In genomic region chr2:137938204-137938603, GRCh38 we compare ENCODE assay signal across 23 cellular contexts. TPM values are rescaled to one million over a fixed set of nuclear protein-coding genes. Genes with fewer than 3 reads are reported as not detected.
DNase-seq lines count a peak whose midpoint lies in the region; ATAC-seq, FAIRE-seq and TF ChIP-seq lines count a peak whose summit lies in the region.
"Had no signal": no experiment of that assay in that cellular context is flagged by ENCODE, and none has a peak within 500 bp of the region (broad histone marks: within the 10 kb centered on the region; RNA-seq: fewer than 3 reads in every experiment).

No MANE protein-coding gene starts in this region.

- peak; percentile 6 for FAIRE-seq in D721Med (lab: Jason Lieb, UNC)
- FAIRE-seq in pancreas (lab: Jason Lieb, UNC) = no peak
- FAIRE-seq: H1 had no signal

- no peak for DNase-seq in D721Med (ENCODE audit: insufficient read length, low spot score)
- peak; percentile 55 for DNase-seq in M059J (ENCODE audit: low read depth)
- peak; percentile 67 to 83 for DNase-seq in cardiac fibroblast (ENCODE audit: low read depth in 2 of 2)
- DNase-seq in Right ventricle myocardium superior = no peak
- no peak for DNase-seq in pancreas
- DNase-seq: activated CD4-positive, CD25-positive, alpha-beta regulatory T cell treated with anti-CD3 and anti-CD28 coated beads, Interleukin-2, amount 50 U/mL, for 72 hours; activated CD8-positive, alpha-beta memory T cell treated with anti-CD3 and anti-CD28 coated beads for 24 hours; activated T-cell treated with anti-CD3 and anti-CD28 coated beads, Interleukin-2, amount 50 U/mL, for 72 hours; CD8-positive, alpha-beta memory T cell; head of caudate nucleus; NCI-H1694 treated with DMSO at 0.1 percent for 48 hours; NCI-H510A treated with DMSO at 0.1 percent for 48 hours; RPMI8226; stimulated activated CD4-positive, alpha-beta T cell treated with anti-CD3 and anti-CD28 coated beads, Interleukin-1b, Interleukin-23, amount 100 ng/mL, for 48 hours; stimulated activated naive CD8-positive, alpha-beta T cell treated with anti-CD3 and anti-CD28 coated beads, Interleukin-15, Interleukin-2, amounts not matched to agents 100 U/mL and 50 U/mL, for 24 hours had no signal

- H3K4me3 ChIP-seq in cardiac fibroblast (replicated peaks in 1 of 2; ENCODE audit: low read depth in 2 of 2, low read length in 2 of 2) (no peak overlapping the region), liver (ENCODE audit: low read depth in 1 of 3, low read length in 3 of 3) (no peak overlapping the region), pancreas (no peak overlapping the region)
- H3K4me3 ChIP-seq: cardiac muscle cell, lung, tibial nerve had no signal

- ATAC-seq in GM19395 (IDR thresholded peaks at IDR 0.05; ENCODE audit: unreplicated experiment) (no peak), Right ventricle myocardium superior (ENCODE audit: poor library complexity) (no peak), pancreas (no peak), GM19452 (IDR thresholded peaks at IDR 0.05; ENCODE audit: unreplicated experiment) (no peak)
- ATAC-seq: activated T-cell treated with anti-CD3 and anti-CD28 coated beads, Interleukin-2, amount 50 U/mL, for 72 hours; stimulated activated naive CD8-positive, alpha-beta T cell treated with anti-CD3 and anti-CD28 coated beads, Interleukin-15, Interleukin-2, amounts not matched to agents 100 U/mL and 50 U/mL, for 24 hours had no signal

- 57% methylated on average over 4 of the region's 4 CpGs for WGBS in liver
- WGBS in pancreas, 2 donors = 66 to 72% methylated on average over 4 of the region's 4 CpGs

- no peak overlapping the region for H3K9ac ChIP-seq in liver (ENCODE audit: low read depth in 1 of 2, low read length in 2 of 2)

- H3K9me3 ChIP-seq in liver (ENCODE audit: control insufficient read depth in 4 of 4, low read length in 3 of 4) = no peaks in the 10 kb centered on the region
- H3K9me3 ChIP-seq in pancreas = no peaks in the 10 kb centered on the region
- H3K9me3 ChIP-seq: tibial nerve had no signal

- H3K36me3 ChIP-seq in liver (ENCODE audit: control insufficient read depth in 4 of 4, insufficient read depth in 3 of 4, low read depth in 1 of 4, low read length in 3 of 4) (peaks cover 0 to 3% (median 0%) of the 10 kb centered on the region in 4 donors), pancreas (no peaks in the 10 kb centered on the region)
- H3K36me3 ChIP-seq: cardiac muscle cell, tibial nerve had no signal

- TF ChIP-seq CTCF in D721Med (IDR thresholded peaks at IDR 0.05; ENCODE audit: insufficient read depth, missing control alignments) (no peak), cardiac fibroblast (IDR thresholded peaks at IDR 0.05; ENCODE audit: low read depth, low read length) (no peak), liver (IDR thresholded peaks at IDR 0.05; ENCODE audit: low read depth, low read length, missing input control) (no peak), pancreas (IDR thresholded peaks at IDR 0.05) (no peak)

- no peaks in the 10 kb centered on the region for H3K27me3 ChIP-seq in liver (ENCODE audit: control insufficient read depth in 4 of 4, insufficient read depth in 4 of 4, low read length in 3 of 4)
- H3K27me3 ChIP-seq in pancreas = no peaks in the 10 kb centered on the region
- H3K27me3 ChIP-seq: cardiac muscle cell, tibial nerve had no signal

- no peak for TF ChIP-seq RAD21 in liver (IDR thresholded peaks at IDR 0.05)

- no peak overlapping the region for H3K27ac ChIP-seq in liver (ENCODE audit: low read depth in 1 of 2, low read length in 2 of 2)
- no peak overlapping the region for H3K27ac ChIP-seq in pancreas
- H3K27ac ChIP-seq: cardiac muscle cell, tibial nerve had no signal

- intact Hi-C loops in Right ventricle myocardium superior (cut with DNase I) = no loop called here
- intact Hi-C loops in pancreas (cut with DNase I) = no loop called here

- H3K4me1 ChIP-seq in liver (ENCODE audit: control insufficient read depth in 4 of 4, insufficient read depth in 4 of 4, low read length in 3 of 4) (peaks cover 0 to 38% (median 20%) of the 10 kb centered on the region in 4 donors), pancreas (peaks cover 0 to 7% (median 0%) of the 10 kb centered on the region in 3 donors)
- H3K4me1 ChIP-seq: tibial nerve had no signal

TF ChIP-seq in liver, 16 proteins besides CTCF, POLR2A, EP300 and RAD21:
- TF ChIP-seq YY1 (IDR thresholded peaks at IDR 0.05) (peak; percentile 29), HNF4A (conservative IDR thresholded peaks at IDR 0.05) (peak; percentile 7 to 24), GABPA (IDR thresholded peaks at IDR 0.05 in 1 of 2, conservative IDR thresholded peaks at IDR 0.05 in 1 of 2) (no peak)
TF ChIP-seq in liver: peak in this region for 2.

RNA-seq across cellular contexts. Expression of gene HNMT, which starts 26.1 kb away (rescaled TPM):
- 9.7 and 9.8 TPM in 2 replicates for total RNA-seq in M059J (2014; rRNA removed; shearing (Covaris generic))
- total RNA-seq in liver = 100 to 1,000 TPM in 1 of 2 donors, 10 to 100 TPM in 1; 93.6 to 103 TPM
- 10 to 100 TPM; 44.4 to 63.4 TPM for polyA plus RNA-seq in liver
- total RNA-seq in Right ventricle myocardium superior = 12.7 TPM
- total RNA-seq in pancreas = 10 to 100 TPM; 14.8 to 44.6 (median 20.4) TPM
- 10 to 100 TPM; 32.7 to 40.0 TPM for polyA plus RNA-seq in pancreas
- total RNA-seq: activated T-cell treated with anti-CD3 and anti-CD28 coated beads, Interleukin-2, amount 50 U/mL, for 72 hours had no signal
- polyA plus RNA-seq: CD8-positive, alpha-beta memory T cell; IgD-negative memory B cell had no signal

Comparison
In these comparisons a context has a peak if more than half of its experiments do, and no peak if none do; other contexts are left out.
1. DNase-seq: peak in M059J (single experiment) and cardiac fibroblast (2 of 2); none in D721Med (single experiment), Right ventricle myocardium superior (single experiment) and pancreas (0 of 6).